Comparison of ENCODE assay signal across 20 cellular contexts in the genomic region with DNA sequence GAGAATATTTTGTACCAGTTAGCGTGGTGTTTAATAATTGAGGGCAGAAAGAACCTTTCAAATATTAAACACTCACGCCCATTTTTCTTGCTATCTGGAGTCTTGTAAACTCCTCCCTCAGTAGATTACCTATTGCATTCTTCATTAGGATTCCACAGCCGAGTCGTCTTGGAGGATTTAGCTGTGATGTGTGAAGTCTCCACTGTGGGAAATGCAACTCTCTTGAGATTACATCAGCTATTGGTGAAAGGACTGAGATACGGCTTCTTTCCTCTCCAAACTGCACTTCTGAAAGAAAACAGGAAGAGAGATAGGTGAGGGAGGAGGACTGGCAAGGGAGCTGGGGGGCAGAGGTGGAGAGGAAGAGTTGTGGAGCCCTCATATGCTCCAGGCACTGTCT. TPM values are rescaled to one million over a fixed set of nuclear protein-coding genes. Genes with fewer than 3 reads are reported as not detected.
"Had no signal": no experiment of that assay in that cellular context is flagged by ENCODE, and none has a peak within 500 bp of the region (broad histone marks: within the 10 kb centered on the region; RNA-seq: fewer than 3 reads in every experiment).

No MANE protein-coding gene starts in this region.

- H3K27me3 ChIP-seq: hepatocyte, pancreas had no signal

- H2AFZ ChIP-seq: hepatocyte, neural progenitor cell had no signal

- H3K36me3 Mint-ChIP-seq: memory B cell; natural killer cell treated with Interleukin-12 subunit alpha and Interleukin-12 subunit beta and Interleukin-15 and Interleukin-18, amount 100 ng/mL, for 72 hours; neural progenitor cell had no signal

- H3K9me3 ChIP-seq: left ventricle myocardium inferior, lower lobe of right lung, pancreas had no signal

- H3K27ac ChIP-seq: hepatocyte, left ventricle myocardium inferior, lower lobe of right lung, neural progenitor cell, pancreas had no signal

- DNase-seq: effector CD4-positive, alpha-beta T cell; foreskin melanocyte; head of caudate nucleus; kidney; left cardiac atrium; left ventricle myocardium inferior; lower lobe of right lung; midbrain; occipital lobe; pancreas; right cardiac atrium; small intestine; stimulated activated CD4-positive, alpha-beta T cell treated with anti-CD3 and anti-CD28 coated beads, Interleukin-12 subunit alpha, Interleukin-12 subunit beta, amount 100 ng/mL, for 4 hours; stimulated activated naive CD4-positive, alpha-beta T cell; trophoblast cell had no signal

- H3K4me3 Mint-ChIP-seq: memory B cell; natural killer cell treated with Interleukin-12 subunit alpha and Interleukin-12 subunit beta and Interleukin-15 and Interleukin-18, amount 100 ng/mL, for 72 hours; neural progenitor cell had no signal

- ATAC-seq: left cardiac atrium; lower lobe of right lung; natural killer cell treated with Interleukin-12 subunit alpha and Interleukin-12 subunit beta and Interleukin-15 and Interleukin-18, amount 100 ng/mL, for 72 hours; pancreas; right cardiac atrium had no signal

- H3K79me2 ChIP-seq: hepatocyte had no signal

- H3K4me1 Mint-ChIP-seq: memory B cell had no signal

- H3K9ac ChIP-seq: neural progenitor cell had no signal

- H3K4me1 ChIP-seq: left ventricle myocardium inferior, lower lobe of right lung, neural progenitor cell, pancreas had no signal

- H3K4me3 ChIP-seq: hepatocyte, left ventricle myocardium inferior, lower lobe of right lung, neural progenitor cell, pancreas had no signal

- H3K4me2 ChIP-seq: hepatocyte, neural progenitor cell had no signal

- H3K27ac Mint-ChIP-seq: memory B cell; natural killer cell treated with Interleukin-12 subunit alpha and Interleukin-12 subunit beta and Interleukin-15 and Interleukin-18, amount 100 ng/mL, for 72 hours; neural progenitor cell; progenitor cell of endocrine pancreas had no signal

- H3K36me3 ChIP-seq: left ventricle myocardium inferior, lower lobe of right lung, neural progenitor cell, pancreas had no signal

- H3K9me3 Mint-ChIP-seq: natural killer cell treated with Interleukin-12 subunit alpha and Interleukin-12 subunit beta and Interleukin-15 and Interleukin-18, amount 100 ng/mL, for 72 hours; neural progenitor cell had no signal

RNA-seq across cellular contexts. Expression of gene ACTA1, which starts 36.1 kb away (rescaled TPM):
- total RNA-seq: kidney; natural killer cell treated with Interleukin-12 subunit alpha and Interleukin-12 subunit beta and Interleukin-15 and Interleukin-18, amount 100 ng/mL, for 72 hours had no signal
